Comparison of ENCODE assay signal across 1 cellular context in the genomic region with DNA sequence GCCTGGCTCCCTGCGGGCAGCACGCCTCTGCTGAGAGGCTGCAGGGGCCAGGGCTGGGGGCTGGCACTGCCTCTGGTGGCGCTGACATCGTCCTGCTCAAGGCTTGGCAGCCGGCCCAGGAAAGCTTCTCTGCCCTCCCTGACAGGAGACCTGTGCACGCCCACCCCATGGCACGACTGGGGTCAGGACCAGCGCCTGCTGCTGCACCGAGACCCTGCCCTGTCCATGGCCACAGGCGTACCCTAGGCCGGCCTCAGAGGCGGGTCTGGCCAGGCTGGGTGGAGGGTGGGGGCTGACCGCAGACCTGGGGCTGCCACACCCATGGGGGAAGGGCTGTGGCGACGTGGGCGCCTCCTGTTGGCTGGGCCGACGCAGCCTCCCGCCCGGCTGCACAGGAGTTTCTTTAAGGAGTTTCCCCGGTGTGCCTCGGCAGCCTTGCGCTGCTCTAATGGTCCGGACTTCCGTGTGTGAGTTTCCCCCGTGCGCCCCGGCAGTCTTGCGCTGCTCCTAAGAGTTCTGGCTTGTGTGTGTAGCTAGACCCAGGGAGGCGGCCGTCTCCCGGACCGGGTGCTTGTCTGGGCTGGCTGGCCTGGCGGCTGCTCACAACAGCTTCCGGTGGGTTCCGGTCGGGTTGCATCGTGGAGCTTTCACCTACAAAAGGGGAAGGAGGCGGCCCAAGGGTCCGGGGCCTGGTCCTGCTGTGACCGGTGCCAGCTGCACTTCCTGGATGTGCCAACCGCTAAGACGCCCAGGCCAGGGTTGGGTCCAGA.
TF ChIP-seq lines count a peak whose summit lies in the region.

No MANE protein-coding gene starts in this region.

TF ChIP-seq in GM12878, 131 proteins besides CTCF, POLR2A, EP300 and RAD21 (continued from another document and continues in another):
- TF ChIP-seq ZBTB4 (CRISPR knock-in tag; IDR thresholded peaks at IDR 0.05): no peak
- no peak for TF ChIP-seq NKRF (conservative IDR thresholded peaks at IDR 0.05)
- TF ChIP-seq CEBPB (IDR thresholded peaks at IDR 0.05; ENCODE audit: borderline replicate concordance in 1 of 2, low read depth in 2 of 2, low read length in 2 of 2): no peak
- TF ChIP-seq SREBF2 (IDR thresholded peaks at IDR 0.05; ENCODE audit: low read length): no peak
- no peak for TF ChIP-seq STAT3 (IDR thresholded peaks at IDR 0.05; ENCODE audit: low read depth, low read length)
- TF ChIP-seq GABPA (IDR thresholded peaks at IDR 0.05; ENCODE audit: low read depth): no peak
- TF ChIP-seq TCF7 (IDR thresholded peaks at IDR 0.05; ENCODE audit: borderline replicate concordance): no peak
- no peak for TF ChIP-seq CBX5 (IDR thresholded peaks at IDR 0.05; ENCODE audit: low read depth)
- TF ChIP-seq TCF12 (IDR thresholded peaks at IDR 0.05; ENCODE audit: low read depth, low read length): 0 out of 2 replicates have a peak, but pooled peaks have one; percentile 83
- peak; percentile 72 for TF ChIP-seq BCL3 (IDR thresholded peaks at IDR 0.05; ENCODE audit: borderline replicate concordance, insufficient read depth, low read depth, low read length, poor library complexity, severe bottlenecking)
- TF ChIP-seq NFYA (IDR thresholded peaks at IDR 0.05; ENCODE audit: borderline replicate concordance, low read depth, low read length): no peak
- no peak for TF ChIP-seq ZBED1 (IDR thresholded peaks at IDR 0.05; ENCODE audit: borderline replicate concordance)
- no peak for TF ChIP-seq ZNF217 (IDR thresholded peaks at IDR 0.05)
- TF ChIP-seq, protein P1, sequence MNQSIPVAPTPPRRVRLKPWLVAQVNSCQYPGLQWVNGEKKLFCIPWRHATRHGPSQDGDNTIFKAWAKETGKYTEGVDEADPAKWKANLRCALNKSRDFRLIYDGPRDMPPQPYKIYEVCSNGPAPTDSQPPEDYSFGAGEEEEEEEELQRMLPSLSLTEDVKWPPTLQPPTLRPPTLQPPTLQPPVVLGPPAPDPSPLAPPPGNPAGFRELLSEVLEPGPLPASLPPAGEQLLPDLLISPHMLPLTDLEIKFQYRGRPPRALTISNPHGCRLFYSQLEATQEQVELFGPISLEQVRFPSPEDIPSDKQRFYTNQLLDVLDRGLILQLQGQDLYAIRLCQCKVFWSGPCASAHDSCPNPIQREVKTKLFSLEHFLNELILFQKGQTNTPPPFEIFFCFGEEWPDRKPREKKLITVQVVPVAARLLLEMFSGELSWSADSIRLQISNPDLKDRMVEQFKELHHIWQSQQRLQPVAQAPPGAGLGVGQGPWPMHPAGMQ (IDR thresholded peaks at IDR 0.05; ENCODE audit: borderline replicate concordance): no peak
- no peak for TF ChIP-seq LARP7 (IDR thresholded peaks at IDR 0.05)
- no peak for TF ChIP-seq NR2C1 (IDR thresholded peaks at IDR 0.05)
- TF ChIP-seq SUPT20H (IDR thresholded peaks at IDR 0.05; ENCODE audit: borderline replicate concordance, control insufficient read depth, low read depth, low read length): no peak
- no peak for TF ChIP-seq EGR1 (IDR thresholded peaks at IDR 0.05; ENCODE audit: borderline replicate concordance in 1 of 2, low read depth in 2 of 2, low read length in 2 of 2)
- TF ChIP-seq TBL1XR1 (IDR thresholded peaks at IDR 0.05; ENCODE audit: low read depth, low read length): no peak; the same call in 1 of the 2 replicates
- 0 out of 2 replicates have a peak, but pooled peaks have one; percentile 8 for TF ChIP-seq BACH1 (IDR thresholded peaks at IDR 0.05; ENCODE audit: borderline replicate concordance)
- 0 out of 2 replicates have a peak, but pooled peaks have one; percentile 43 for TF ChIP-seq TCF3 (IDR thresholded peaks at IDR 0.05; ENCODE audit: borderline replicate concordance, insufficient read depth, low read depth, low read length)
- no peak for TF ChIP-seq NR2C2 (IDR thresholded peaks at IDR 0.05; ENCODE audit: borderline replicate concordance, control insufficient read depth, insufficient read length, low read depth)
- TF ChIP-seq STAT1 (conservative IDR thresholded peaks at IDR 0.05): no peak
- no peak for TF ChIP-seq HDAC2 (IDR thresholded peaks at IDR 0.05)
- TF ChIP-seq HDGF (IDR thresholded peaks at IDR 0.05): peak; percentile 89
- no peak for TF ChIP-seq CREB1 (IDR thresholded peaks at IDR 0.05; ENCODE audit: low read depth)
- TF ChIP-seq RELA (IDR thresholded peaks at IDR 0.05; ENCODE audit: borderline replicate concordance, partially characterized antibody): peak; percentile 60
- TF ChIP-seq RFX5 (IDR thresholded peaks at IDR 0.05; ENCODE audit: low read depth, low read length): peak; percentile 43
- TF ChIP-seq SREBF1 (IDR thresholded peaks at IDR 0.05; ENCODE audit: low read length): no peak
- TF ChIP-seq ATF7 (IDR thresholded peaks at IDR 0.05; ENCODE audit: low read depth): no peak
- no peak for TF ChIP-seq NFXL1 (IDR thresholded peaks at IDR 0.05; ENCODE audit: borderline replicate concordance)
- no peak for TF ChIP-seq ZNF622 (IDR thresholded peaks at IDR 0.05)
- TF ChIP-seq RB1 (IDR thresholded peaks at IDR 0.05; ENCODE audit: borderline replicate concordance): no peak; the same call in 1 of the 2 replicates
- TF ChIP-seq, protein P2, sequence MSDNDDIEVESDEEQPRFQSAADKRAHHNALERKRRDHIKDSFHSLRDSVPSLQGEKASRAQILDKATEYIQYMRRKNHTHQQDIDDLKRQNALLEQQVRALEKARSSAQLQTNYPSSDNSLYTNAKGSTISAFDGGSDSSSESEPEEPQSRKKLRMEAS (IDR thresholded peaks at IDR 0.05; ENCODE audit: low read depth, low read length): no peak; the same call in 1 of the 2 replicates
- TF ChIP-seq, protein P3, sequence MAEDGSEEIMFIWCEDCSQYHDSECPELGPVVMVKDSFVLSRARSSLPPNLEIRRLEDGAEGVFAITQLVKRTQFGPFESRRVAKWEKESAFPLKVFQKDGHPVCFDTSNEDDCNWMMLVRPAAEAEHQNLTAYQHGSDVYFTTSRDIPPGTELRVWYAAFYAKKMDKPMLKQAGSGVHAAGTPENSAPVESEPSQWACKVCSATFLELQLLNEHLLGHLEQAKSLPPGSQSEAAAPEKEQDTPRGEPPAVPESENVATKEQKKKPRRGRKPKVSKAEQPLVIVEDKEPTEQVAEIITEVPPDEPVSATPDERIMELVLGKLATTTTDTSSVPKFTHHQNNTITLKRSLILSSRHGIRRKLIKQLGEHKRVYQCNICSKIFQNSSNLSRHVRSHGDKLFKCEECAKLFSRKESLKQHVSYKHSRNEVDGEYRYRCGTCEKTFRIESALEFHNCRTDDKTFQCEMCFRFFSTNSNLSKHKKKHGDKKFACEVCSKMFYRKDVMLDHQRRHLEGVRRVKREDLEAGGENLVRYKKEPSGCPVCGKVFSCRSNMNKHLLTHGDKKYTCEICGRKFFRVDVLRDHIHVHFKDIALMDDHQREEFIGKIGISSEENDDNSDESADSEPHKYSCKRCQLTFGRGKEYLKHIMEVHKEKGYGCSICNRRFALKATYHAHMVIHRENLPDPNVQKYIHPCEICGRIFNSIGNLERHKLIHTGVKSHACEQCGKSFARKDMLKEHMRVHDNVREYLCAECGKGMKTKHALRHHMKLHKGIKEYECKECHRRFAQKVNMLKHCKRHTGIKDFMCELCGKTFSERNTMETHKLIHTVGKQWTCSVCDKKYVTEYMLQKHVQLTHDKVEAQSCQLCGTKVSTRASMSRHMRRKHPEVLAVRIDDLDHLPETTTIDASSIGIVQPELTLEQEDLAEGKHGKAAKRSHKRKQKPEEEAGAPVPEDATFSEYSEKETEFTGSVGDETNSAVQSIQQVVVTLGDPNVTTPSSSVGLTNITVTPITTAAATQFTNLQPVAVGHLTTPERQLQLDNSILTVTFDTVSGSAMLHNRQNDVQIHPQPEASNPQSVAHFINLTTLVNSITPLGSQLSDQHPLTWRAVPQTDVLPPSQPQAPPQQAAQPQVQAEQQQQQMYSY (CRISPR knock-in tag; IDR thresholded peaks at IDR 0.05): no peak
- no peak for TF ChIP-seq NFIC (IDR thresholded peaks at IDR 0.05; ENCODE audit: low read depth, low read length)
- no peak for TF ChIP-seq ZNF24 (IDR thresholded peaks at IDR 0.05)
- no peak for TF ChIP-seq CHD1 (IDR thresholded peaks at IDR 0.05; ENCODE audit: low read depth, low read length)
- no peak for TF ChIP-seq HSF1 (IDR thresholded peaks at IDR 0.05; ENCODE audit: low read depth, low read length)
- no peak for TF ChIP-seq USF2 (IDR thresholded peaks at IDR 0.05; ENCODE audit: borderline replicate concordance, low read depth, low read length)
- peak; percentile 79 for TF ChIP-seq POLR2AphosphoS5 (IDR thresholded peaks at IDR 0.05; ENCODE audit: low read length)
- no peak for TF ChIP-seq E4F1 (IDR thresholded peaks at IDR 0.05; ENCODE audit: borderline replicate concordance, partially characterized antibody)
- no peak for TF ChIP-seq ASH2L (IDR thresholded peaks at IDR 0.05; ENCODE audit: borderline replicate concordance, low read depth)
- no peak for TF ChIP-seq JUNB (IDR thresholded peaks at IDR 0.05)
